ENCODE assay signal across 1 cellular context in genomic region chr14:102785598-102785963, GRCh38.
TF ChIP-seq lines count a peak whose summit lies in the region.

No MANE protein-coding gene starts in this region.

TF ChIP-seq in GM23338, 12 proteins besides CTCF, POLR2A, EP300 and RAD21 (continued from another document):
- TF ChIP-seq, protein P1, sequence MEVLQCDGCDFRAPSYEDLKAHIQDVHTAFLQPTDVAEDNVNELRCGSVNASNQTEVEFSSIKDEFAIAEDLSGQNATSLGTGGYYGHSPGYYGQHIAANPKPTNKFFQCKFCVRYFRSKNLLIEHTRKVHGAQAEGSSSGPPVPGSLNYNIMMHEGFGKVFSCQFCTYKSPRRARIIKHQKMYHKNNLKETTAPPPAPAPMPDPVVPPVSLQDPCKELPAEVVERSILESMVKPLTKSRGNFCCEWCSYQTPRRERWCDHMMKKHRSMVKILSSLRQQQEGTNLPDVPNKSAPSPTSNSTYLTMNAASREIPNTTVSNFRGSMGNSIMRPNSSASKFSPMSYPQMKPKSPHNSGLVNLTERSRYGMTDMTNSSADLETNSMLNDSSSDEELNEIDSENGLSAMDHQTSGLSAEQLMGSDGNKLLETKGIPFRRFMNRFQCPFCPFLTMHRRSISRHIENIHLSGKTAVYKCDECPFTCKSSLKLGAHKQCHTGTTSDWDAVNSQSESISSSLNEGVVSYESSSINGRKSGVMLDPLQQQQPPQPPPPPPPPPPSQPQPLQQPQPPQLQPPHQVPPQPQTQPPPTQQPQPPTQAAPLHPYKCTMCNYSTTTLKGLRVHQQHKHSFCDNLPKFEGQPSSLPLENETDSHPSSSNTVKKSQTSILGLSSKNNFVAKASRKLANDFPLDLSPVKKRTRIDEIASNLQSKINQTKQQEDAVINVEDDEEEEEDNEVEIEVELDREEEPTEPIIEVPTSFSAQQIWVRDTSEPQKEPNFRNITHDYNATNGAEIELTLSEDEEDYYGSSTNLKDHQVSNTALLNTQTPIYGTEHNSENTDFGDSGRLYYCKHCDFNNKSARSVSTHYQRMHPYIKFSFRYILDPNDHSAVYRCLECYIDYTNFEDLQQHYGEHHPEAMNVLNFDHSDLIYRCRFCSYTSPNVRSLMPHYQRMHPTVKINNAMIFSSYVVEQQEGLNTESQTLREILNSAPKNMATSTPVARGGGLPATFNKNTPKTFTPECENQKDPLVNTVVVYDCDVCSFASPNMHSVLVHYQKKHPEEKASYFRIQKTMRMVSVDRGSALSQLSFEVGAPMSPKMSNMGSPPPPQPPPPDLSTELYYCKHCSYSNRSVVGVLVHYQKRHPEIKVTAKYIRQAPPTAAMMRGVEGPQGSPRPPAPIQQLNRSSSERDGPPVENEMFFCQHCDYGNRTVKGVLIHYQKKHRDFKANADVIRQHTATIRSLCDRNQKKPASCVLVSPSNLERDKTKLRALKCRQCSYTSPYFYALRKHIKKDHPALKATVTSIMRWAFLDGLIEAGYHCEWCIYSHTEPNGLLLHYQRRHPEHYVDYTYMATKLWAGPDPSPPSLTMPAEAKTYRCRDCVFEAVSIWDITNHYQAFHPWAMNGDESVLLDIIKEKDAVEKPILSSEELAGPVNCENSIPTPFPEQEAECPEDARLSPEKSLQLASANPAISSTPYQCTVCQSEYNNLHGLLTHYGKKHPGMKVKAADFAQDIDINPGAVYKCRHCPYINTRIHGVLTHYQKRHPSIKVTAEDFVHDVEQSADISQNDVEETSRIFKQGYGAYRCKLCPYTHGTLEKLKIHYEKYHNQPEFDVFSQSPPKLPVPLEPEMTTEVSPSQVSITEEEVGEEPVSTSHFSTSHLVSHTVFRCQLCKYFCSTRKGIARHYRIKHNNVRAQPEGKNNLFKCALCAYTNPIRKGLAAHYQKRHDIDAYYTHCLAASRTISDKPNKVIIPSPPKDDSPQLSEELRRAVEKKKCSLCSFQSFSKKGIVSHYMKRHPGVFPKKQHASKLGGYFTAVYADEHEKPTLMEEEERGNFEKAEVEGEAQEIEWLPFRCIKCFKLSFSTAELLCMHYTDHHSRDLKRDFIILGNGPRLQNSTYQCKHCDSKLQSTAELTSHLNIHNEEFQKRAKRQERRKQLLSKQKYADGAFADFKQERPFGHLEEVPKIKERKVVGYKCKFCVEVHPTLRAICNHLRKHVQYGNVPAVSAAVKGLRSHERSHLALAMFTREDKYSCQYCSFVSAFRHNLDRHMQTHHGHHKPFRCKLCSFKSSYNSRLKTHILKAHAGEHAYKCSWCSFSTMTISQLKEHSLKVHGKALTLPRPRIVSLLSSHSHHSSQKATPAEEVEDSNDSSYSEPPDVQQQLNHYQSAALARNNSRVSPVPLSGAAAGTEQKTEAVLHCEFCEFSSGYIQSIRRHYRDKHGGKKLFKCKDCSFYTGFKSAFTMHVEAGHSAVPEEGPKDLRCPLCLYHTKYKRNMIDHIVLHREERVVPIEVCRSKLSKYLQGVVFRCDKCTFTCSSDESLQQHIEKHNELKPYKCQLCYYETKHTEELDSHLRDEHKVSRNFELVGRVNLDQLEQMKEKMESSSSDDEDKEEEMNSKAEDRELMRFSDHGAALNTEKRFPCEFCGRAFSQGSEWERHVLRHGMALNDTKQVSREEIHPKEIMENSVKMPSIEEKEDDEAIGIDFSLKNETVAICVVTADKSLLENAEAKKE (CRISPR knock-in tag; IDR thresholded peaks at IDR 0.05): no peak
- TF ChIP-seq CREB1 (CRISPR knock-in tag; IDR thresholded peaks at IDR 0.05; ENCODE audit: low read depth) (no peak), REST (IDR thresholded peaks at IDR 0.05; ENCODE audit: unreplicated experiment) (no peak), ZNF331 (CRISPR knock-in tag; IDR thresholded peaks at IDR 0.05; ENCODE audit: low read depth) (no peak), POLR2AphosphoS5 (IDR thresholded peaks at IDR 0.05; ENCODE audit: low read depth) (no peak), ZNF114 (CRISPR knock-in tag; IDR thresholded peaks at IDR 0.05) (no peak)
